Comparison of ENCODE assay signal across 10 cellular contexts in genomic region chr22:46008291-46008690, GRCh38. TPM values are rescaled to one million over a fixed set of nuclear protein-coding genes. Genes with fewer than 3 reads are reported as not detected.
A peak's percentile ranks its signal among the peaks of the same experiment; 100 is the strongest.
DNase-seq lines count a peak whose midpoint lies in the region; ATAC-seq and TF ChIP-seq lines count a peak whose summit lies in the region.
"Had no signal": no experiment of that assay in that cellular context is flagged by ENCODE, and none has a peak within 500 bp of the region (broad histone marks: within the 10 kb centered on the region; RNA-seq: fewer than 3 reads in every experiment).

No MANE protein-coding gene starts in this region.

- no peaks in the 10 kb centered on the region for H3K36me3 ChIP-seq in PC-3 (ENCODE audit: low read depth, low read length)
- H3K36me3 ChIP-seq in transverse colon: no peaks in the 10 kb centered on the region

- no peak for TF ChIP-seq POLR2A in transverse colon (IDR thresholded peaks at IDR 0.05)

- H3K27me3 ChIP-seq in PC-3 (ENCODE audit: low read length): no peaks in the 10 kb centered on the region
- H3K27me3 ChIP-seq in transverse colon: no peaks in the 10 kb centered on the region

- WGBS in transverse colon (ENCODE audit: low coverage in 1 of 2), 2 donors: 48% methylated on average over 3 of the region's 3 CpGs; no CpG with 5 or more reads in 1 of the 2 donors

- no peaks in the 10 kb centered on the region for H3F3A ChIP-seq in PC-3 (ENCODE audit: low read length, unreplicated experiment)

- TF ChIP-seq CTCF in PC-3 (conservative IDR thresholded peaks at IDR 0.05; ENCODE audit: low read depth, low read length): no peak
- no peak for TF ChIP-seq CTCF in coronary artery (IDR thresholded peaks at IDR 0.05)
- TF ChIP-seq CTCF in nephron (IDR thresholded peaks at IDR 0.05; ENCODE audit: unreplicated experiment in 3 of 3): no peak
- TF ChIP-seq CTCF in transverse colon (IDR thresholded peaks at IDR 0.05): no peak

- CTCF ChIA-PET in PC-3 (lab: Charles Lee): interaction anchor here (0.9 kb wide), 1 partner anchor 109 kb away, joined by 4 read pairs; no protein-coding TSS in a partner anchor

- POLR2A ChIA-PET in PC-3 (lab: Charles Lee; ENCODE audit: unreplicated experiment): interaction anchor here (1.1 kb wide), 1 partner anchor 27 kb away, joined by 23 read pairs; no protein-coding TSS in a partner anchor

- peak overlapping the region; percentile 64 to 80 (median 75) for H3K27ac Mint-ChIP-seq in nephron

- intact Hi-C loops in PC-3 (cut with micrococcal nuclease) (no loop called here), transverse colon (cut with DNase I; ENCODE audit: low total_unique reads) (loop anchor here (10.0 kb wide), 1 partner anchor 67 kb away; no protein-coding TSS in a partner anchor)

- 0 out of 2 replicates have a peak overlapping the region, but pooled peaks have one; percentile 86 for H3K4me2 ChIP-seq in PC-3 (ENCODE audit: low read length)

- H3K9me3 Mint-ChIP-seq in nephron: peaks cover 6% of the 10 kb centered on the region

- H3K36me3 Mint-ChIP-seq in nephron (ENCODE audit: low read depth): no peaks in the 10 kb centered on the region

- no peaks in the 10 kb centered on the region for H4K20me1 ChIP-seq in PC-3 (ENCODE audit: low read length)

- peaks cover 24% of the 10 kb centered on the region for H3K79me2 ChIP-seq in PC-3 (ENCODE audit: low read length)

- no peak overlapping the region for H3K4me3 ChIP-seq in PC-3 (ENCODE audit: low read length)
- H3K4me3 ChIP-seq in coronary artery: peak overlapping the region; percentile 58
- no peak overlapping the region for H3K4me3 ChIP-seq in transverse colon
- H3K4me3 ChIP-seq: mucosa of descending colon had no signal

- H3K9me3 ChIP-seq in PC-3 (ENCODE audit: low read length) (no peaks in the 10 kb centered on the region), transverse colon (peaks cover 0 to 6% of the 10 kb centered on the region in 2 donors)

- no peak overlapping the region for H3K9ac ChIP-seq in PC-3 (ENCODE audit: low read length)

- no TSS peak for BruUV-seq in PC-3 (replicated peaks; lab: Mats Ljungman, UMichigan)

- no peak for TF ChIP-seq EP300 in transverse colon (IDR thresholded peaks at IDR 0.05; ENCODE audit: low read depth)

- no peak for ATAC-seq in PC-3

- H3K27me3 Mint-ChIP-seq in nephron (ENCODE audit: low read depth): peaks cover 3% of the 10 kb centered on the region

- H3K4me3 Mint-ChIP-seq in nephron: no peak overlapping the region

- peak overlapping the region; percentile 96; the same call in 1 of the 2 replicates for H3K27ac ChIP-seq in PC-3 (ENCODE audit: low read length)
- H3K27ac ChIP-seq in coronary artery: peak overlapping the region; percentile 90
- peak overlapping the region; percentile 83 to 92 (median 88) for H3K27ac ChIP-seq in transverse colon

- no peak overlapping the region for H2AFZ ChIP-seq in PC-3 (ENCODE audit: low read length)

- DNase-seq in PC-3: no peak
- DNase-seq in coronary artery (ENCODE audit: low spot score): no peak
- no peak for DNase-seq in transverse colon
- no peak for DNase-seq in T-helper 2 cell
- DNase-seq in DMS 273 treated with DMSO at 0.1 percent for 48 hours (lab: John Stamatoyannopoulos, UW): no peak
- no peak for DNase-seq in ACHN
- DNase-seq: Karpas-422; stimulated activated CD4-positive, alpha-beta T cell treated with anti-CD3 and anti-CD28 coated beads, Interleukin-2, amount 100 ng/mL, for 48 hours had no signal

- H3K4me1 ChIP-seq in PC-3 (ENCODE audit: insufficient read depth, low read length): peaks cover 51% of the 10 kb centered on the region
- H3K4me1 ChIP-seq in transverse colon: peaks cover 29 to 35% (median 34%) of the 10 kb centered on the region in 4 donors

- no peaks in the 10 kb centered on the region for H3K9me2 ChIP-seq in PC-3 (replicated peaks; ENCODE audit: low read length)

- H3K4me1 Mint-ChIP-seq in nephron: peaks cover 30% of the 10 kb centered on the region

- in situ Hi-C loops in transverse colon (cut with MboI; ENCODE audit: low pct_ligation_motif_present in 1 of 4, low pct_unique_long_range_greater_than_20kb in 1 of 4, low sequenced_read_pairs in 3 of 4): loop anchor here (5.0 to 25.0 kb wide), 4 partner anchors 107 to 307 kb away; no protein-coding TSS in a partner anchor
- in situ Hi-C loops in ACHN (cut with HindIII; ENCODE audit: low pct_ligation_motif_present, low pct_unique_long_range_greater_than_20kb, low sequenced_read_pairs): loop anchor here (25.0 kb wide), 1 partner anchor 304 kb away; no protein-coding TSS in a partner anchor

RNA-seq across cellular contexts. Expression of gene WNT7B, which starts 31.3 kb away (rescaled TPM):
- total RNA-seq in PC-3 (2014; rRNA removed) (42.0 and 73.1 TPM in 2 replicates), transverse colon (not detected)
- total RNA-seq: mucosa of descending colon had no signal

Comparison
In these comparisons a context has a peak if more than half of its experiments do, and no peak if none do; other contexts are left out.
1. RNA of gene WNT7B, which starts 31.3 kb away (total RNA-seq): 42.0 to 73.1 TPM in PC-3; not detected in transverse colon; every median in the first group is over 10 times any median in the second.
2. Peak in every context shown above with its lines, with median percentiles within 50 percentile points of each other: H3K27ac ChIP-seq.